ENCODE assay signal across 2 cellular contexts in genomic region chr6:111774346-111774703, GRCh38.
TF ChIP-seq lines count a peak whose summit lies in the region.

No MANE protein-coding gene starts in this region.

TF ChIP-seq in SK-N-SH treated with all-trans-retinoic acid at 6 μM for 48 hours, 23 proteins besides CTCF, POLR2A, EP300 and RAD21 (continued from another document):
- TF ChIP-seq PATZ1 (CRISPR knock-in tag; IDR thresholded peaks at IDR 0.05; ENCODE audit: borderline replicate concordance), result no peak
- no peak for TF ChIP-seq RARB (CRISPR knock-in tag; IDR thresholded peaks at IDR 0.05)
- TF ChIP-seq ISL1 (CRISPR knock-in tag; IDR thresholded peaks at IDR 0.05), result no peak

TF ChIP-seq in SK-N-SH, 30 proteins besides CTCF, POLR2A, EP300 and RAD21 (continued from another document):
- TF ChIP-seq, protein P1, sequence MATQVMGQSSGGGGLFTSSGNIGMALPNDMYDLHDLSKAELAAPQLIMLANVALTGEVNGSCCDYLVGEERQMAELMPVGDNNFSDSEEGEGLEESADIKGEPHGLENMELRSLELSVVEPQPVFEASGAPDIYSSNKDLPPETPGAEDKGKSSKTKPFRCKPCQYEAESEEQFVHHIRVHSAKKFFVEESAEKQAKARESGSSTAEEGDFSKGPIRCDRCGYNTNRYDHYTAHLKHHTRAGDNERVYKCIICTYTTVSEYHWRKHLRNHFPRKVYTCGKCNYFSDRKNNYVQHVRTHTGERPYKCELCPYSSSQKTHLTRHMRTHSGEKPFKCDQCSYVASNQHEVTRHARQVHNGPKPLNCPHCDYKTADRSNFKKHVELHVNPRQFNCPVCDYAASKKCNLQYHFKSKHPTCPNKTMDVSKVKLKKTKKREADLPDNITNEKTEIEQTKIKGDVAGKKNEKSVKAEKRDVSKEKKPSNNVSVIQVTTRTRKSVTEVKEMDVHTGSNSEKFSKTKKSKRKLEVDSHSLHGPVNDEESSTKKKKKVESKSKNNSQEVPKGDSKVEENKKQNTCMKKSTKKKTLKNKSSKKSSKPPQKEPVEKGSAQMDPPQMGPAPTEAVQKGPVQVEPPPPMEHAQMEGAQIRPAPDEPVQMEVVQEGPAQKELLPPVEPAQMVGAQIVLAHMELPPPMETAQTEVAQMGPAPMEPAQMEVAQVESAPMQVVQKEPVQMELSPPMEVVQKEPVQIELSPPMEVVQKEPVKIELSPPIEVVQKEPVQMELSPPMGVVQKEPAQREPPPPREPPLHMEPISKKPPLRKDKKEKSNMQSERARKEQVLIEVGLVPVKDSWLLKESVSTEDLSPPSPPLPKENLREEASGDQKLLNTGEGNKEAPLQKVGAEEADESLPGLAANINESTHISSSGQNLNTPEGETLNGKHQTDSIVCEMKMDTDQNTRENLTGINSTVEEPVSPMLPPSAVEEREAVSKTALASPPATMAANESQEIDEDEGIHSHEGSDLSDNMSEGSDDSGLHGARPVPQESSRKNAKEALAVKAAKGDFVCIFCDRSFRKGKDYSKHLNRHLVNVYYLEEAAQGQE (IDR thresholded peaks at IDR 0.05; ENCODE audit: low read depth, low read length), result no peak
- no peak for TF ChIP-seq SIN3A (IDR thresholded peaks at IDR 0.05; ENCODE audit: borderline replicate concordance, low read depth, low read length)
- no peak for TF ChIP-seq RXRA (IDR thresholded peaks at IDR 0.05; ENCODE audit: borderline replicate concordance, low read depth)
- no peak for TF ChIP-seq FOXM1 (IDR thresholded peaks at IDR 0.05; ENCODE audit: low read depth)
- TF ChIP-seq RFX5 (IDR thresholded peaks at IDR 0.05; ENCODE audit: low read length), result no peak
- no peak for TF ChIP-seq YY1 (IDR thresholded peaks at IDR 0.05; ENCODE audit: low read depth)
- no peak for TF ChIP-seq RCOR1 (IDR thresholded peaks at IDR 0.05; ENCODE audit: low read length)
- no peak for TF ChIP-seq TEAD4 (IDR thresholded peaks at IDR 0.05; ENCODE audit: borderline replicate concordance, insufficient read depth)
- TF ChIP-seq MXI1 (IDR thresholded peaks at IDR 0.05; ENCODE audit: low read depth, low read length), result no peak
- no peak for TF ChIP-seq USF2 (IDR thresholded peaks at IDR 0.05; ENCODE audit: borderline replicate concordance, low read depth, low read length)
- no peak for TF ChIP-seq IRF3 (IDR thresholded peaks at IDR 0.05; ENCODE audit: low read depth, low read length)
- TF ChIP-seq, protein P2, sequence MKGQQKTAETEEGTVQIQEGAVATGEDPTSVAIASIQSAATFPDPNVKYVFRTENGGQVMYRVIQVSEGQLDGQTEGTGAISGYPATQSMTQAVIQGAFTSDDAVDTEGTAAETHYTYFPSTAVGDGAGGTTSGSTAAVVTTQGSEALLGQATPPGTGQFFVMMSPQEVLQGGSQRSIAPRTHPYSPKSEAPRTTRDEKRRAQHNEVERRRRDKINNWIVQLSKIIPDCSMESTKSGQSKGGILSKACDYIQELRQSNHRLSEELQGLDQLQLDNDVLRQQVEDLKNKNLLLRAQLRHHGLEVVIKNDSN (IDR thresholded peaks at IDR 0.05; ENCODE audit: borderline replicate concordance, low read depth), result no peak
- TF ChIP-seq MEF2A (IDR thresholded peaks at IDR 0.05; ENCODE audit: borderline replicate concordance, low read depth), result no peak
